1 cellular context compared by ENCODE assay signal in genomic region chr19:12885749-12886706, GRCh38.
TF ChIP-seq lines count a peak whose summit lies in the region.

No MANE protein-coding gene starts in this region.

TF ChIP-seq in K562, 482 proteins besides CTCF, POLR2A, EP300 and RAD21 (continued from another document):
- TF ChIP-seq PKNOX1 (IDR thresholded peaks at IDR 0.05) (peak; percentile 46; the same call in 1 of the 2 replicates), HES1 (IDR thresholded peaks at IDR 0.05; ENCODE audit: low read depth) (0 out of 2 replicates have a peak, but pooled peaks have one; percentile 52), KHSRP (IDR thresholded peaks at IDR 0.05) (0 out of 2 replicates have a peak, but pooled peaks have one; percentile 19), SPI1 (IDR thresholded peaks at IDR 0.05; ENCODE audit: borderline replicate concordance, low read depth, low read length) (0 out of 2 replicates have a peak, but pooled peaks have one; percentile 27), ZZZ3 (IDR thresholded peaks at IDR 0.05) (no peak), MEIS2 (IDR thresholded peaks at IDR 0.05; ENCODE audit: partially characterized antibody) (peak; percentile 33), ZNF12 (CRISPR knock-in tag; IDR thresholded peaks at IDR 0.05) (0 out of 2 replicates have a peak, but pooled peaks have one; percentile 20), ZNF239 (CRISPR knock-in tag; IDR thresholded peaks at IDR 0.05) (no peak), ARNT (IDR thresholded peaks at IDR 0.05) (peak; percentile 62 to 73; a peak in 3 of 4 replicates)
